30 cellular contexts compared by ENCODE assay signal in the genomic region with DNA sequence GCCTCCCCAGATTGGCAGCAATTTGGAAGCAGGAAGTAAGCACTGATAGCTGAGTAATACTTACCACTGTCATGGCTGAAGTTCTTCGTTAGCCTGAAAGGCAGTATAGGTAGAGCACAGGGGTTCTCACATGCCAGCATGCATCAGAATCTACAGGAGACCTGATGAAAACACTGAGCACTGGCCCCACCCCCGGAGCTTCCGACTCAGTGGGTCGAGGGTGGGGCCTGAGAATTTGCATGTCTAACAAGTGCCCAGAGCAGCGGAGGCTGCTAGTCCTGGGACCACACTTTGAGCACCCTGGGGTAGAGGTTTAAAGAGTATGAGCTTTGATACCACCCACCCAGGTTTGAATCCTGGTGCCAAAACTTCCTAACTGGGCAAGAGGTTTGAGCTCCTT.
DNase-seq lines count a peak whose midpoint lies in the region; ATAC-seq and TF ChIP-seq lines count a peak whose summit lies in the region.
"Had no signal": no experiment of that assay in that cellular context is flagged by ENCODE, and none has a peak within 500 bp of the region (broad histone marks: within the 10 kb centered on the region; RNA-seq: fewer than 3 reads in every experiment).

No MANE protein-coding gene starts in this region.

- H3K36me3 Mint-ChIP-seq in Calu3 (ENCODE audit: insufficient read depth, unreplicated experiment), result peaks cover 80% of the 10 kb centered on the region
- no peaks in the 10 kb centered on the region for H3K36me3 Mint-ChIP-seq in T-helper 2 cell treated with Interferon-gamma antibody and Interleukin-4, amounts not matched to agents 5 μg/mL and 100 μg/mL, for 36 hours (ENCODE audit: low read depth)

- H3K27me3 ChIP-seq in OCI-LY1 (ENCODE audit: insufficient read depth, low read length), result no peaks in the 10 kb centered on the region
- no peaks in the 10 kb centered on the region for H3K27me3 ChIP-seq in breast epithelium
- H3K27me3 ChIP-seq: adrenal gland, esophagus muscularis mucosa, heart right ventricle, tibial nerve had no signal

- peaks cover 25% of the 10 kb centered on the region for H3K4me1 ChIP-seq in OCI-LY1 (ENCODE audit: insufficient read depth, low read length, severe bottlenecking)
- no peaks in the 10 kb centered on the region for H3K4me1 ChIP-seq in breast epithelium
- H3K4me1 ChIP-seq: lower lobe of right lung, tibial nerve had no signal

- H3K4me3 ChIP-seq in OCI-LY1 (ENCODE audit: low read depth, low read length, poor library complexity, severe bottlenecking), result peak overlapping the region; percentile 27
- H3K4me3 ChIP-seq in breast epithelium, result no peak overlapping the region
- H3K4me3 ChIP-seq: adrenal gland, esophagus muscularis mucosa, HAP-1, heart right ventricle, lower lobe of right lung, tibial nerve had no signal

- H3K9me2 ChIP-seq in OCI-LY1 (ENCODE audit: low read depth, low read length), result no peaks in the 10 kb centered on the region

- H4K20me1 ChIP-seq in OCI-LY1 (ENCODE audit: insufficient read depth, low read length), result no peaks in the 10 kb centered on the region

- H3K36me3 ChIP-seq in OCI-LY1 (ENCODE audit: insufficient read depth, low read length) (peaks cover 8% of the 10 kb centered on the region; the same call in 1 of the 2 replicates), breast epithelium (no peaks in the 10 kb centered on the region)
- H3K36me3 ChIP-seq: adrenal gland, HAP-1 had no signal

- H3K27me3 Mint-ChIP-seq in Calu3 (ENCODE audit: unreplicated experiment), result no peaks in the 10 kb centered on the region
- H3K27me3 Mint-ChIP-seq in T-helper 2 cell treated with Interferon-gamma antibody and Interleukin-4, amounts not matched to agents 5 μg/mL and 100 μg/mL, for 36 hours (ENCODE audit: low read depth), result no peaks in the 10 kb centered on the region
- H3K27me3 Mint-ChIP-seq: activated CD8-positive, alpha-beta T cell treated with anti-CD3 and anti-CD28 coated beads for 36 hours; CD8-positive, alpha-beta memory T cell; natural killer cell treated with Interleukin-12 subunit alpha and Interleukin-12 subunit beta and Interleukin-15 and Interleukin-18, amount 100 ng/mL, for 72 hours had no signal

- no peaks in the 10 kb centered on the region for H3K4me1 Mint-ChIP-seq in Calu3 (ENCODE audit: low read depth, unreplicated experiment)
- H3K4me1 Mint-ChIP-seq in T-helper 2 cell treated with Interferon-gamma antibody and Interleukin-4, amounts not matched to agents 5 μg/mL and 100 μg/mL, for 36 hours (ENCODE audit: low read depth), result peaks cover 2% of the 10 kb centered on the region
- H3K4me1 Mint-ChIP-seq: CD8-positive, alpha-beta memory T cell had no signal

- CTCF ChIA-PET in Calu3 (lab: Charles Lee), result interaction anchor here (0.6 kb wide), 2 partner anchors 109 to 1221 kb away, joined by 5 to 6 read pairs; no protein-coding TSS in a partner anchor

- peak overlapping the region; percentile 54; the same call in 1 of the 2 replicates for H3K4me2 ChIP-seq in OCI-LY1 (ENCODE audit: low read length)

- no peak for TF ChIP-seq POLR2A in breast epithelium (IDR thresholded peaks at IDR 0.05)

- intact Hi-C loops in Calu3 (cut with micrococcal nuclease; ENCODE audit: unreplicated experiment), result no loop called here
- intact Hi-C loops in breast epithelium (cut with DNase I; ENCODE audit: low total_unique reads), result no loop called here

- H3K9ac ChIP-seq in OCI-LY1 (ENCODE audit: low read length), result no peak overlapping the region; the same call in 1 of the 2 replicates

- H3K79me2 ChIP-seq in OCI-LY1 (ENCODE audit: insufficient read depth, low read length), result no peaks in the 10 kb centered on the region

- DNase-seq in Calu3, result peak; percentile 32
- peak; percentile 29 for DNase-seq in germinal center (ENCODE audit: low spot score)
- DNase-seq in breast epithelium (ENCODE audit: low spot score in 2 of 2), result no peak
- no peak for DNase-seq in LoVo (ENCODE audit: low spot score)
- DNase-seq in T-helper 2 cell treated with Interferon-gamma antibody and Interleukin-4, amounts not matched to agents 5 μg/mL and 100 μg/mL, for 36 hours (ENCODE audit: low spot score), result no peak
- DNase-seq: activated CD4-positive, alpha-beta T cell treated with anti-CD3 and anti-CD28 coated beads for 1 hour; activated CD8-positive, alpha-beta memory T cell treated with anti-CD3 and anti-CD28 coated beads, Interleukin-2, amount 50 U/mL, for 48 hours; activated CD8-positive, alpha-beta T cell treated with anti-CD3 and anti-CD28 coated beads for 36 hours; activated naive CD4-positive, alpha-beta T cell treated with Interleukin-2 at 50 U/mL for 16 hours; adrenal gland; CD8-positive, alpha-beta memory T cell; dermis blood vessel endothelial cell; DMS153; foreskin fibroblast; heart right ventricle; Kasumi-1; lower lobe of right lung; NCI-H1048; NCI-H446 treated with DMSO at 0.1 percent for 48 hours; NCI-H82; stimulated activated CD4-positive, alpha-beta T cell treated with anti-CD3 and anti-CD28 coated beads, Interleukin-4, amount 100 ng/mL, for 24 hours; T-helper 1 cell had no signal

- no peak overlapping the region for H3K4me3 Mint-ChIP-seq in Calu3 (ENCODE audit: low read depth, unreplicated experiment)
- no peak overlapping the region for H3K4me3 Mint-ChIP-seq in T-helper 2 cell treated with Interferon-gamma antibody and Interleukin-4, amounts not matched to agents 5 μg/mL and 100 μg/mL, for 36 hours
- H3K4me3 Mint-ChIP-seq: activated CD8-positive, alpha-beta T cell treated with anti-CD3 and anti-CD28 coated beads for 36 hours; activated T-helper 1 cell treated with anti-CD3 and anti-CD28 coated beads, Interleukin-12 subunit alpha, Interleukin-12 subunit beta, Interleukin-2, Interleukin-4 antibody, amounts not matched to agents 30 ng/mL and 10 ng/mL and 1 ng/mL, durations not matched to agents 14 hours and 24 hours and 36 hours; CD8-positive, alpha-beta memory T cell; natural killer cell treated with Interleukin-12 subunit alpha and Interleukin-12 subunit beta and Interleukin-15 and Interleukin-18, amount 100 ng/mL, for 72 hours had no signal

- H3K27ac ChIP-seq in OCI-LY1 (ENCODE audit: low read depth, low read length, poor library complexity, severe bottlenecking) (peak overlapping the region; percentile 13), breast epithelium (no peak overlapping the region)
- H3K27ac ChIP-seq: adrenal gland, esophagus muscularis mucosa, lower lobe of right lung, tibial nerve had no signal

- BruUV-seq in Calu3 (replicated peaks; lab: Mats Ljungman, UMichigan), result no TSS peak

- peaks cover 3% of the 10 kb centered on the region for H3K9me3 Mint-ChIP-seq in Calu3 (ENCODE audit: low read depth, unreplicated experiment)
- H3K9me3 Mint-ChIP-seq in T-helper 2 cell treated with Interferon-gamma antibody and Interleukin-4, amounts not matched to agents 5 μg/mL and 100 μg/mL, for 36 hours, result no peaks in the 10 kb centered on the region
- H3K9me3 Mint-ChIP-seq: activated CD8-positive, alpha-beta T cell treated with anti-CD3 and anti-CD28 coated beads for 36 hours; activated T-helper 1 cell treated with anti-CD3 and anti-CD28 coated beads, Interleukin-12 subunit alpha, Interleukin-12 subunit beta, Interleukin-2, Interleukin-4 antibody, amounts not matched to agents 30 ng/mL and 10 ng/mL and 1 ng/mL, durations not matched to agents 14 hours and 24 hours and 36 hours; CD8-positive, alpha-beta memory T cell; natural killer cell treated with Interleukin-12 subunit alpha and Interleukin-12 subunit beta and Interleukin-15 and Interleukin-18, amount 100 ng/mL, for 72 hours had no signal

- peak; percentile 60 for ATAC-seq in GM19324 (IDR thresholded peaks at IDR 0.05; ENCODE audit: low FRiP score, unreplicated experiment)
- no peak for ATAC-seq in GM19395 (IDR thresholded peaks at IDR 0.05; ENCODE audit: unreplicated experiment)
- ATAC-seq: activated CD8-positive, alpha-beta T cell treated with anti-CD3 and anti-CD28 coated beads for 36 hours; lower lobe of right lung had no signal

- no peak for TF ChIP-seq CTCF in Calu3 (IDR thresholded peaks at IDR 0.05; ENCODE audit: unreplicated experiment)
- TF ChIP-seq CTCF in OCI-LY1 (IDR thresholded peaks at IDR 0.05; ENCODE audit: low read length), result no peak
- no peak for TF ChIP-seq CTCF in breast epithelium (IDR thresholded peaks at IDR 0.05)

- H3K27ac Mint-ChIP-seq in Calu3 (ENCODE audit: unreplicated experiment), result peak overlapping the region; percentile 21
- H3K27ac Mint-ChIP-seq in T-helper 2 cell treated with Interferon-gamma antibody and Interleukin-4, amounts not matched to agents 5 μg/mL and 100 μg/mL, for 36 hours, result no peak overlapping the region
- H3K27ac Mint-ChIP-seq: activated CD8-positive, alpha-beta T cell treated with anti-CD3 and anti-CD28 coated beads for 36 hours; activated T-helper 1 cell treated with anti-CD3 and anti-CD28 coated beads, Interleukin-12 subunit alpha, Interleukin-12 subunit beta, Interleukin-2, Interleukin-4 antibody, amounts not matched to agents 30 ng/mL and 10 ng/mL and 1 ng/mL, durations not matched to agents 14 hours and 24 hours and 36 hours; CD8-positive, alpha-beta memory T cell had no signal

- no peaks in the 10 kb centered on the region for H3F3A ChIP-seq in OCI-LY1 (ENCODE audit: insufficient read depth, low read length)

- no peak overlapping the region for H2AFZ ChIP-seq in OCI-LY1 (ENCODE audit: low read length)

- H3K9me3 ChIP-seq in OCI-LY1 (ENCODE audit: low read length) (no peaks in the 10 kb centered on the region), breast epithelium (no peaks in the 10 kb centered on the region)
- H3K9me3 ChIP-seq: adrenal gland, esophagus muscularis mucosa, HAP-1, heart right ventricle, lower lobe of right lung, tibial nerve had no signal

Comparison
In these comparisons a context has a peak if more than half of its experiments do, and no peak if none do; other contexts are left out.
1. DNase-seq: peak in Calu3 (single experiment) and germinal center (single experiment); none in breast epithelium (0 of 2), LoVo (single experiment) and T-helper 2 cell treated with Interferon-gamma antibody and Interleukin-4, amounts not matched to agents 5 μg/mL and 100 μg/mL, for 36 hours (single experiment).